22 cellular contexts compared by ENCODE assay signal in genomic region chr1:5982868-5983267, GRCh38. TPM values are rescaled to one million over a fixed set of nuclear protein-coding genes. Genes with fewer than 3 reads are reported as not detected.
DNase-seq lines count a peak whose midpoint lies in the region; ATAC-seq, FAIRE-seq and TF ChIP-seq lines count a peak whose summit lies in the region.
"Had no signal": no experiment of that assay in that cellular context is flagged by ENCODE, and none has a peak within 500 bp of the region (broad histone marks: within the 10 kb centered on the region; RNA-seq: fewer than 3 reads in every experiment).

No MANE protein-coding gene starts in this region.

- no peaks in the 10 kb centered on the region for H3K9me3 ChIP-seq in BLaER1 treated with 17β-estradiol and CSF1 and Interleukin-3, amounts not matched to agents 10 nM and 100 nM (replicated peaks in 1 of 11)
- no peaks in the 10 kb centered on the region for H3K9me3 ChIP-seq in K562 (replicated peaks; ENCODE audit: control insufficient read depth, insufficient read depth, low read depth, low read length)
- no peaks in the 10 kb centered on the region for H3K9me3 ChIP-seq in mesenchymal stem cell (ENCODE audit: control insufficient read depth, low read length)
- H3K9me3 ChIP-seq: SJSA1 had no signal

- H4K91ac ChIP-seq in mesenchymal stem cell (ENCODE audit: low read length) = no peak overlapping the region

- TF ChIP-seq POLR2A in K562 (conservative IDR thresholded peaks at IDR 0.05) = no peak

- no peak overlapping the region for H2BK15ac ChIP-seq in mesenchymal stem cell (ENCODE audit: low read depth, poor library complexity, severe bottlenecking)

- peaks cover 19% of the 10 kb centered on the region for H3K4me1 Mint-ChIP-seq in HFFc6 (ENCODE audit: low read depth)

- H3K36me3 Mint-ChIP-seq in HFFc6 (ENCODE audit: low read depth) = no peaks in the 10 kb centered on the region

- no peaks in the 10 kb centered on the region for H3K27me3 ChIP-seq in BLaER1 treated with 17β-estradiol and CSF1 and Interleukin-3, amounts not matched to agents 10 nM and 100 nM
- H3K27me3 ChIP-seq in K562 (ENCODE audit: control insufficient read depth in 2 of 2, insufficient read depth in 2 of 2, low read length in 2 of 2) (no peaks in the 10 kb centered on the region), mesenchymal stem cell (ENCODE audit: control insufficient read depth in 1 of 2, insufficient read depth in 1 of 2, low read length in 2 of 2) (no peaks in the 10 kb centered on the region)
- H3K27me3 ChIP-seq: SJSA1 had no signal

- peak overlapping the region; percentile 78 for H3K27ac Mint-ChIP-seq in HFFc6
- H3K27ac Mint-ChIP-seq: activated T-cell treated with anti-CD3 and anti-CD28 coated beads, Interleukin-2, amount 50 U/mL, for 72 hours; brain; CD8-positive, alpha-beta T cell; stimulated activated naive B cell treated with anti-CD40 and anti-IgM and Interleukin-4, amounts not matched to agents 10 μg/mL and 1 μg/mL and 100 μg/mL, for 72 hours; WTC11 had no signal

- no peaks in the 10 kb centered on the region for H3K9me3 Mint-ChIP-seq in HFFc6
- H3K9me3 Mint-ChIP-seq: activated T-cell treated with anti-CD3 and anti-CD28 coated beads, Interleukin-2, amount 50 U/mL, for 72 hours; brain; CD8-positive, alpha-beta T cell; stimulated activated naive B cell treated with anti-CD40 and anti-IgM and Interleukin-4, amounts not matched to agents 10 μg/mL and 1 μg/mL and 100 μg/mL, for 72 hours; WTC11 had no signal

- H3K14ac ChIP-seq in mesenchymal stem cell (ENCODE audit: low read length in 2 of 2) = no peak overlapping the region

- H3K9ac ChIP-seq in BLaER1 treated with 17β-estradiol and CSF1 and Interleukin-3, amounts not matched to agents 10 nM and 100 nM = no peak overlapping the region
- no peak overlapping the region for H3K9ac ChIP-seq in K562 (ENCODE audit: insufficient read depth in 1 of 2, low read depth in 2 of 2, low read length in 2 of 2)
- no peak overlapping the region for H3K9ac ChIP-seq in mesenchymal stem cell (ENCODE audit: low read length)

- DNase-seq in HFFc6 (no peak), K562 (ENCODE audit: extremely low read depth in 1 of 4, low spot score in 3 of 4) (peak in 3 of 4 experiments; percentile 56 to 60 (median 59)), mesenchymal stem cell (peak; percentile 53), AG08395 (ENCODE audit: low spot score) (no peak)
- DNase-seq in stimulated activated CD4-positive, alpha-beta T cell treated with anti-CD3 and anti-CD28 coated beads, Interleukin-4, amount 100 ng/mL, for 4 hours = no peak
- DNase-seq: activated naive CD4-positive, alpha-beta T cell; activated T-cell treated with anti-CD3 and anti-CD28 coated beads, Interleukin-2, amount 50 U/mL, for 72 hours; AML-193; CD8-positive, alpha-beta T cell; NCI-H1105; NCI-H2081; NCI-H510A treated with DMSO at 0.1 percent for 48 hours; stimulated activated naive B cell treated with anti-CD40 and anti-IgM and Interleukin-4, amounts not matched to agents 10 μg/mL and 1 μg/mL and 100 μg/mL, for 72 hours had no signal

- WGBS in K562 (ENCODE audit: insufficient coverage, low coverage, missing lambda C conversion rate) = 14% methylated on average over 5 of the region's 5 CpGs
- 23% methylated on average over 4 of the region's 5 CpGs for WGBS in mesenchymal stem cell

- peaks cover 0 to 11% (median 0%) of the 10 kb centered on the region in 11 experiments; a peak in 2 of 22 replicates for H4K20me1 ChIP-seq in BLaER1 treated with 17β-estradiol and CSF1 and Interleukin-3, amounts not matched to agents 10 nM and 100 nM
- no peaks in the 10 kb centered on the region for H4K20me1 ChIP-seq in K562 (replicated peaks; ENCODE audit: control insufficient read depth, insufficient read depth, low read length)

- TF ChIP-seq EP300 in K562 (IDR thresholded peaks at IDR 0.05; ENCODE audit: low read length) = 0 out of 2 replicates have a peak, but pooled peaks have one; percentile 17

- FAIRE-seq in K562 (lab: Jason Lieb, UNC) = peak; percentile 61
- FAIRE-seq: frontal cortex, GM12878 had no signal

- H2AK5ac ChIP-seq in mesenchymal stem cell (ENCODE audit: low read length, severe bottlenecking) = no peak overlapping the region

- H4K8ac ChIP-seq in mesenchymal stem cell (ENCODE audit: low read length) = no peak overlapping the region

- H3K4me1 ChIP-seq in BLaER1 treated with 17β-estradiol and CSF1 and Interleukin-3, amounts not matched to agents 10 nM and 100 nM = peaks cover 40 to 59% (median 50%) of the 10 kb centered on the region in 10 experiments
- peaks cover 20 to 21% of the 10 kb centered on the region in 2 experiments for H3K4me1 ChIP-seq in K562 (replicated peaks in 1 of 2; ENCODE audit: control insufficient read depth in 2 of 2, insufficient read depth in 2 of 2, low read length in 2 of 2)
- peaks cover 10% of the 10 kb centered on the region for H3K4me1 ChIP-seq in mesenchymal stem cell (ENCODE audit: control insufficient read depth, insufficient read depth, low read depth, low read length)

- no peaks in the 10 kb centered on the region for H3K9me1 ChIP-seq in K562 (ENCODE audit: control insufficient read depth, insufficient read depth, low read length)

- no peak overlapping the region for H3K27ac ChIP-seq in BLaER1 treated with 17β-estradiol and CSF1 and Interleukin-3, amounts not matched to agents 10 nM and 100 nM
- no peak overlapping the region for H3K27ac ChIP-seq in K562 (ENCODE audit: extremely low read depth, low read depth, low read length)
- H3K27ac ChIP-seq in mesenchymal stem cell (ENCODE audit: low read length, poor library complexity, severe bottlenecking) = no peak overlapping the region
- H3K27ac ChIP-seq: SJSA1 had no signal

- H2BK5ac ChIP-seq in mesenchymal stem cell (ENCODE audit: low read depth, low read length, poor library complexity, severe bottlenecking) = no peak overlapping the region

- BruUV-seq in K562 (replicated peaks; lab: Mats Ljungman, UMichigan) = no TSS peak

- TF ChIP-seq RAD21 in K562 (CRISPR knock-in tag; conservative IDR thresholded peaks at IDR 0.05 in 1 of 2, IDR thresholded peaks at IDR 0.05 in 1 of 2) = no peak

- POLR2A ChIA-PET in K562 (lab: Yijun Ruan, JAX) = interaction anchor here (0.6 to 1.6 kb wide), 6 partner anchors 9 to 796 kb away, joined by 3 to 11 read pairs (median 3); partner anchors contain the start of gene NPHP4

- no peak overlapping the region for H3K23ac ChIP-seq in mesenchymal stem cell (ENCODE audit: low read length in 2 of 2)

- H2BK120ac ChIP-seq in mesenchymal stem cell (ENCODE audit: low read depth, low read length) = no peak overlapping the region

- peaks cover 10 to 42% (median 24%) of the 10 kb centered on the region in 11 experiments; a peak in 21 of 22 replicates for H3K36me3 ChIP-seq in BLaER1 treated with 17β-estradiol and CSF1 and Interleukin-3, amounts not matched to agents 10 nM and 100 nM
- H3K36me3 ChIP-seq in K562 (ENCODE audit: control insufficient read depth, insufficient read depth, low read length) = peaks cover 39% of the 10 kb centered on the region; the same call in 2 of the 3 replicates
- peaks cover 7 to 11% of the 10 kb centered on the region in 2 experiments for H3K36me3 ChIP-seq in mesenchymal stem cell (ENCODE audit: control insufficient read depth in 1 of 2, insufficient read depth in 2 of 2, low read depth in 1 of 2, low read length in 2 of 2)
- H3K36me3 ChIP-seq: SJSA1 had no signal

- CTCF ChIA-PET in K562 (lab: Yijun Ruan, JAX; ENCODE audit: low intra/inter-chr PET ratio) = no interaction called here

- H3K4me2 ChIP-seq in BLaER1 treated with 17β-estradiol and CSF1 and Interleukin-3, amounts not matched to agents 10 nM and 100 nM = peak overlapping the region in 10 of 11 experiments; percentile 17 to 87 (median 54); a peak in 12 of 22 replicates
- H3K4me2 ChIP-seq in K562 (ENCODE audit: insufficient read depth, low read length) (no peak overlapping the region), mesenchymal stem cell (ENCODE audit: low read length, poor library complexity, severe bottlenecking) (no peak overlapping the region)

- peaks cover 16% of the 10 kb centered on the region for H3K79me1 ChIP-seq in mesenchymal stem cell (replicated peaks; ENCODE audit: low read length, poor library complexity, severe bottlenecking)

- TF ChIP-seq CTCF in HFFc6 (IDR thresholded peaks at IDR 0.05) (no peak), K562 (IDR thresholded peaks at IDR 0.05 in 2 of 3, conservative IDR thresholded peaks at IDR 0.05 in 1 of 3; ENCODE audit: insufficient read depth in 2 of 3, low read depth in 1 of 3, low read length in 3 of 3) (no peak)

- intact Hi-C loops in K562 (cut with micrococcal nuclease) = no loop called here

- no peak overlapping the region for H3K4ac ChIP-seq in mesenchymal stem cell (ENCODE audit: low read depth in 1 of 2, low read length in 2 of 2)

- H2AFZ ChIP-seq in K562 (ENCODE audit: low read depth, low read length) (no peak overlapping the region), mesenchymal stem cell (ENCODE audit: low read depth, low read length) (no peak overlapping the region)

- no peak overlapping the region for H3K18ac ChIP-seq in mesenchymal stem cell (ENCODE audit: low read depth in 1 of 2, low read length in 2 of 2)

- ATAC-seq in K562 (peak; percentile 19; the same call in 2 of the 3 replicates), GM18867 (IDR thresholded peaks at IDR 0.05; ENCODE audit: unreplicated experiment) (no peak)
- ATAC-seq: activated T-cell treated with anti-CD3 and anti-CD28 coated beads, Interleukin-2, amount 50 U/mL, for 72 hours; CD8-positive, alpha-beta T cell; GM12878; sciatic nerve; stimulated activated naive B cell treated with anti-CD40 and anti-IgM and Interleukin-4, amounts not matched to agents 10 μg/mL and 1 μg/mL and 100 μg/mL, for 72 hours; WTC11 had no signal

- peaks cover 2% of the 10 kb centered on the region for H3K27me3 Mint-ChIP-seq in HFFc6 (ENCODE audit: insufficient read depth)
- H3K27me3 Mint-ChIP-seq: brain; stimulated activated naive B cell treated with anti-CD40 and anti-IgM and Interleukin-4, amounts not matched to agents 10 μg/mL and 1 μg/mL and 100 μg/mL, for 72 hours had no signal

- H2BK12ac ChIP-seq in mesenchymal stem cell (ENCODE audit: low read length in 2 of 2) = no peak overlapping the region

- no peak overlapping the region for H3K4me3 ChIP-seq in BLaER1 treated with 17β-estradiol and CSF1 and Interleukin-3, amounts not matched to agents 10 nM and 100 nM
- H3K4me3 ChIP-seq in K562 (no peak overlapping the region), mesenchymal stem cell (ENCODE audit: insufficient read depth in 1 of 2, low read depth in 1 of 2, low read length in 2 of 2) (no peak overlapping the region)
- H3K4me3 ChIP-seq: GM12878, lung, SJSA1 had no signal

- H3K4me3 Mint-ChIP-seq in HFFc6 = peak overlapping the region; percentile 15
- H3K4me3 Mint-ChIP-seq: activated T-cell treated with anti-CD3 and anti-CD28 coated beads, Interleukin-2, amount 50 U/mL, for 72 hours; brain; CD8-positive, alpha-beta T cell; stimulated activated naive B cell treated with anti-CD40 and anti-IgM and Interleukin-4, amounts not matched to agents 10 μg/mL and 1 μg/mL and 100 μg/mL, for 72 hours; WTC11 had no signal

- in situ Hi-C loops in K562 (cut with MboI) = no loop called here

- no peaks in the 10 kb centered on the region for H3K79me2 ChIP-seq in K562 (ENCODE audit: control insufficient read depth, insufficient read depth, low read length)

RNA-seq across cellular contexts. Expression of gene NPHP4, which starts 9.4 kb away (rescaled TPM):
- total RNA-seq in HFFc6 (2021; fragmentation: NEBNext Ultra II Directional; extraction: Animal tissue kit (Norgen Biotek cat#: 25700)) = 1 to 10 TPM; 5.0 to 6.8 (median 6.0) TPM
- 82.6 and 164 TPM in 2 replicates for total RNA-seq in K562 (2011; cell fraction: chromatin; rRNA removed; ENCODE audit: low replicate concordance)
- total RNA-seq in K562 (2011; cell fraction: nucleolus; rRNA removed) = 73.7 and 83.2 TPM in 2 replicates
- total RNA-seq in K562 (2011; cell fraction: nucleoplasm; rRNA removed) = 59.2 and 65.8 TPM in 2 replicates
- total RNA-seq in K562 (2014; rRNA removed) = 10.5 and 11.0 TPM in 2 replicates
- 3.3 and 4.8 TPM in 2 replicates for total RNA-seq in K562 (2014; rRNA removed; fragmentation: Illumina TruSeq; extraction: Trizol)
- 6.2 and 6.9 TPM in 2 replicates for total RNA-seq in K562 (2015; rRNA removed; fragmentation: Illumina TruSeq; extraction: Trizol)
- total RNA-seq in K562 (2021) = 23.3 and 26.2 TPM in 2 replicates
- 6.7 and 9.8 TPM in 2 replicates for polyA plus RNA-seq in K562 (2011; rRNA removed)
- polyA plus RNA-seq in K562 (2011; cell fraction: cytosol; rRNA removed) = 4.6 and 7.6 TPM in 2 replicates
- 71.9 and 106 TPM in 2 replicates for polyA plus RNA-seq in K562 (2011; cell fraction: nucleus; rRNA removed)
- 12.4 and 19.3 TPM in 2 replicates for polyA plus RNA-seq in K562 (2012)
- 9.6 and 10.4 TPM in 2 replicates for polyA plus RNA-seq in K562 (2014; fragmentation: Illumina TruSeq; extraction: Trizol)
- polyA plus RNA-seq in K562 (2014; fragmentation: Nextera tagmentation; extraction: Ambion mirVana) = under 1 TPM; 0.52 to 0.77 TPM
- 13.9 and 15.3 TPM in 2 replicates for polyA plus RNA-seq in K562 (2014; rRNA removed)
- 7.0 and 7.9 TPM in 2 replicates for polyA minus RNA-seq in K562 (2011; rRNA and poly(A)+ RNA removed)
- 10.7 and 12.6 TPM in 2 replicates for polyA minus RNA-seq in K562 (2011; cell fraction: cytosol; rRNA and poly(A)+ RNA removed)
- polyA minus RNA-seq in K562 (2011; cell fraction: nucleus; rRNA and poly(A)+ RNA removed) = 31.6 and 34.4 TPM in 2 replicates
- polyA plus RNA-seq in mesenchymal stem cell (2013, experiment 1 of 2) = 3.2 TPM
- polyA plus RNA-seq in mesenchymal stem cell (2013, experiment 2 of 2) = 3.2 TPM

Comparison
In these comparisons a context has a peak if more than half of its experiments do, and no peak if none do; other contexts are left out.
1. H3K4me2 ChIP-seq: peak in BLaER1 treated with 17β-estradiol and CSF1 and Interleukin-3, amounts not matched to agents 10 nM and 100 nM (10 of 11); none in K562 (single experiment) and mesenchymal stem cell (single experiment).
2. DNase-seq: peak in K562 (3 of 4) and mesenchymal stem cell (single experiment); none in HFFc6 (single experiment), AG08395 (single experiment) and stimulated activated CD4-positive, alpha-beta T cell treated with anti-CD3 and anti-CD28 coated beads, Interleukin-4, amount 100 ng/mL, for 4 hours (0 of 2).